Comparison of ENCODE assay signal across 8 cellular contexts in genomic region chr1:27772581-27772931, GRCh38.
DNase-seq lines count a peak whose midpoint lies in the region; ATAC-seq and TF ChIP-seq lines count a peak whose summit lies in the region.

No MANE protein-coding gene starts in this region.

- peak overlapping the region; percentile 92 for H3K4me3 Mint-ChIP-seq in stimulated activated naive CD8-positive, alpha-beta T cell treated with anti-CD3 and anti-CD28 coated beads, Interleukin-15, Interleukin-2, amounts not matched to agents 100 ng/mL and 50 ng/mL, for 24 hours

- H3K36me3 Mint-ChIP-seq in stimulated activated naive CD8-positive, alpha-beta T cell treated with anti-CD3 and anti-CD28 coated beads, Interleukin-15, Interleukin-2, amounts not matched to agents 100 ng/mL and 50 ng/mL, for 24 hours (ENCODE audit: low read depth), result peaks cover 9% of the 10 kb centered on the region

- no peak for TF ChIP-seq CTCF in GM10248 (IDR thresholded peaks at IDR 0.05; ENCODE audit: control extremely low read depth, extremely low read depth, low read depth, missing control alignments)

- H3K27ac Mint-ChIP-seq in stimulated activated naive CD8-positive, alpha-beta T cell treated with anti-CD3 and anti-CD28 coated beads, Interleukin-15, Interleukin-2, amounts not matched to agents 100 ng/mL and 50 ng/mL, for 24 hours, result peak overlapping the region; percentile 98

- H3K4me1 Mint-ChIP-seq in stimulated activated naive CD8-positive, alpha-beta T cell treated with anti-CD3 and anti-CD28 coated beads, Interleukin-15, Interleukin-2, amounts not matched to agents 100 ng/mL and 50 ng/mL, for 24 hours (ENCODE audit: low read depth), result peaks cover 39% of the 10 kb centered on the region

- POLR2A ChIA-PET in GM10248 (lab: Yijun Ruan, JAX), result interaction anchor here (0.7 to 1.5 kb wide), 5 partner anchors 9 to 876 kb away, joined by 3 to 11 read pairs (median 4); partner anchors contain the start of genes FAM76A and IFI6

- H3K4me1 ChIP-seq in mucosa of stomach (ENCODE audit: control insufficient read depth, insufficient read depth, low read length), result peaks cover 18% of the 10 kb centered on the region

- no peaks in the 10 kb centered on the region for H3K9me3 ChIP-seq in mucosa of stomach (ENCODE audit: control insufficient read depth, low read length)

- H3K27me3 ChIP-seq in mucosa of stomach (ENCODE audit: control insufficient read depth, insufficient read depth, low read length), result no peaks in the 10 kb centered on the region

- no peaks in the 10 kb centered on the region for H3K36me3 ChIP-seq in mucosa of stomach (ENCODE audit: control insufficient read depth, insufficient read depth, low read length)

- peak overlapping the region; percentile 65 for H3K9ac ChIP-seq in mucosa of stomach (ENCODE audit: low read length)

- no peak for DNase-seq in stimulated activated naive CD8-positive, alpha-beta T cell treated with anti-CD3 and anti-CD28 coated beads, Interleukin-15, Interleukin-2, amounts not matched to agents 100 U/mL and 50 U/mL, for 24 hours
- DNase-seq in caudate nucleus (lab: John Stamatoyannopoulos, UW), result no peak
- no peak for DNase-seq in HuH-7 (ENCODE audit: low spot score)
- DNase-seq in GM10248 (ENCODE audit: extremely low spot score), result no peak
- no peak for DNase-seq in activated CD4-positive, alpha-beta T cell treated with anti-CD3 and anti-CD28 coated beads, Interleukin-2, amount 50 U/mL, for 4 hours

- ATAC-seq in stimulated activated naive CD8-positive, alpha-beta T cell treated with anti-CD3 and anti-CD28 coated beads, Interleukin-15, Interleukin-2, amounts not matched to agents 100 U/mL and 50 U/mL, for 24 hours, result no peak
- no peak for ATAC-seq in GM18511 (IDR thresholded peaks at IDR 0.05; ENCODE audit: unreplicated experiment)

- peak overlapping the region; percentile 80 for H3K27ac ChIP-seq in caudate nucleus (ENCODE audit: low read depth, low read length)

- H3K9me3 Mint-ChIP-seq in stimulated activated naive CD8-positive, alpha-beta T cell treated with anti-CD3 and anti-CD28 coated beads, Interleukin-15, Interleukin-2, amounts not matched to agents 100 ng/mL and 50 ng/mL, for 24 hours, result no peaks in the 10 kb centered on the region

- CTCF ChIA-PET in GM10248 (lab: Yijun Ruan, JAX), result interaction anchor here (0.6 to 3.1 kb wide), 9 partner anchors 9 to 477 kb away, joined by 3 to 11 read pairs (median 3); partner anchors contain the start of gene FAM76A

- no peaks in the 10 kb centered on the region for H3K27me3 Mint-ChIP-seq in stimulated activated naive CD8-positive, alpha-beta T cell treated with anti-CD3 and anti-CD28 coated beads, Interleukin-15, Interleukin-2, amounts not matched to agents 100 ng/mL and 50 ng/mL, for 24 hours

- peak overlapping the region; percentile 33 for H3K4me3 ChIP-seq in mucosa of stomach (ENCODE audit: low read length)
